13 cellular contexts compared by ENCODE assay signal in the genomic region with DNA sequence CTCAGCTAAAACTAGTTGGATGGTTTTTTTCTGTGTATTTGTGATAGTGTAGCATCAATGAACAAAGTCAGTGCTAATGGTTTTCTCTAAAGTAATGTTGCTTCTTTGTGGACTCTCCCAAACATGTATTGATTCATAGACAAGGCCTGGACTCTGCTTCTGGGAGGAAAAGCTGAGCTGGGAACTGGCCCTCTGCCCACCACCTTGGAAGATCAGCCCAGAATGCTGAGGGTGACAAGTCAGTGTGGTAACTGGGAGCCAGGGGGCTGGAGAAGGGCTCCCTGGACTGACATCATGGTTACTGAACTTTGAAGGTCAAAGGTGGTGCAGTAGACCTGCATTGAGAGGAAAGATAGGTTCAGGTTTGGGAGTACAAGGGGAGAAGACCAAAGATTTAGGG. TPM values are rescaled to one million over a fixed set of nuclear protein-coding genes. Genes with fewer than 3 reads are reported as not detected.
A peak's percentile ranks its signal among the peaks of the same experiment; 100 is the strongest.
DNase-seq lines count a peak whose midpoint lies in the region; ATAC-seq and TF ChIP-seq lines count a peak whose summit lies in the region.
"Had no signal": no experiment of that assay in that cellular context is flagged by ENCODE, and none has a peak within 500 bp of the region (broad histone marks: within the 10 kb centered on the region; RNA-seq: fewer than 3 reads in every experiment).

No MANE protein-coding gene starts in this region.

- no peaks in the 10 kb centered on the region for H3K9me3 Mint-ChIP-seq in activated CD4-positive, alpha-beta T cell treated with anti-CD3 and anti-CD28 coated beads, Interleukin-2, amount 10 ng/mL, durations not matched to agents 7 days and 5 days
- H3K9me3 Mint-ChIP-seq: CD8-positive, alpha-beta T cell; nephron progenitor cell had no signal

- H3K36me3 Mint-ChIP-seq in activated CD4-positive, alpha-beta T cell treated with anti-CD3 and anti-CD28 coated beads, Interleukin-2, amount 10 ng/mL, durations not matched to agents 7 days and 5 days (ENCODE audit: low read depth), result no peaks in the 10 kb centered on the region

- no peaks in the 10 kb centered on the region for H3K27me3 ChIP-seq in osteoblast (ENCODE audit: insufficient read depth, low read length)

- ATAC-seq in GM19023 (IDR thresholded peaks at IDR 0.05; ENCODE audit: unreplicated experiment), result no peak
- ATAC-seq: CD8-positive, alpha-beta T cell had no signal

- H3K79me2 ChIP-seq in osteoblast (ENCODE audit: insufficient read depth, low read length), result peaks cover 77% of the 10 kb centered on the region

- H3K4me1 Mint-ChIP-seq in activated CD4-positive, alpha-beta T cell treated with anti-CD3 and anti-CD28 coated beads, Interleukin-2, amount 10 ng/mL, durations not matched to agents 7 days and 5 days, result peaks cover 55% of the 10 kb centered on the region

- peak; percentile 78 for DNase-seq in AG10803 (ENCODE audit: low read depth)
- DNase-seq in M059J (ENCODE audit: low read depth), result peak; percentile 57
- peak; percentile 52 for DNase-seq in fibroblast of gingiva (ENCODE audit: low read depth)
- DNase-seq in osteoblast (ENCODE audit: insufficient read length, low spot score, missing footprints), result peak; percentile 88
- no peak for DNase-seq in NCI-H2171 (lab: John Stamatoyannopoulos, UW)
- DNase-seq in activated CD4-positive, alpha-beta T cell treated with anti-CD3 and anti-CD28 coated beads, Interleukin-2, amount 10 ng/mL, durations not matched to agents 7 days and 5 days, result no peak
- no peak for DNase-seq in NCI-H146 (lab: John Stamatoyannopoulos, UW)
- DNase-seq: activated CD4-positive, alpha-beta T cell treated with anti-CD3 and anti-CD28 coated beads, Interleukin-2, amount 50 U/mL, for 1 hour; CD8-positive, alpha-beta T cell; glutamatergic neuron; nephron progenitor cell had no signal

- peaks cover 36% of the 10 kb centered on the region for H3K4me1 ChIP-seq in osteoblast (ENCODE audit: insufficient read depth, low read length)

- POLR2A ChIA-PET in activated CD4-positive, alpha-beta T cell treated with anti-CD3 and anti-CD28 coated beads, Interleukin-2, amount 10 ng/mL, durations not matched to agents 7 days and 5 days (lab: Charles Lee), result interaction anchor here (0.6 kb wide), 1 partner anchor 40 kb away, joined by 3 read pairs; no protein-coding TSS in a partner anchor

- peak overlapping the region; percentile 82 for H3K27ac ChIP-seq in osteoblast (ENCODE audit: low read depth, low read length)
- H3K27ac ChIP-seq: HL-60 had no signal

- H3K4me3 Mint-ChIP-seq in activated CD4-positive, alpha-beta T cell treated with anti-CD3 and anti-CD28 coated beads, Interleukin-2, amount 10 ng/mL, durations not matched to agents 7 days and 5 days, result no peak overlapping the region
- H3K4me3 Mint-ChIP-seq: CD8-positive, alpha-beta T cell had no signal

- no peaks in the 10 kb centered on the region for H3K9me3 ChIP-seq in osteoblast (ENCODE audit: low read depth, low read length)

- no peak for TF ChIP-seq CTCF in AG10803 (conservative IDR thresholded peaks at IDR 0.05; ENCODE audit: low read length)
- TF ChIP-seq CTCF in osteoblast (IDR thresholded peaks at IDR 0.05; ENCODE audit: extremely low read depth, low read depth, low read length), result no peak

- H4K20me1 ChIP-seq in osteoblast (ENCODE audit: insufficient read depth, low read length), result peaks cover 8% of the 10 kb centered on the region

- peaks cover 6% of the 10 kb centered on the region for H3K27me3 Mint-ChIP-seq in activated CD4-positive, alpha-beta T cell treated with anti-CD3 and anti-CD28 coated beads, Interleukin-2, amount 10 ng/mL, durations not matched to agents 7 days and 5 days

- no peak overlapping the region for H3K27ac Mint-ChIP-seq in activated CD4-positive, alpha-beta T cell treated with anti-CD3 and anti-CD28 coated beads, Interleukin-2, amount 10 ng/mL, durations not matched to agents 7 days and 5 days
- H3K27ac Mint-ChIP-seq: CD8-positive, alpha-beta T cell; nephron progenitor cell had no signal

- H2AFZ ChIP-seq in osteoblast (ENCODE audit: low read length), result no peak overlapping the region

- peak overlapping the region; percentile 83 for H3K4me3 ChIP-seq in AG10803 (ENCODE audit: low read length)
- peak overlapping the region; percentile 9 for H3K4me3 ChIP-seq in osteoblast (ENCODE audit: insufficient read depth, low read length)

- peak overlapping the region; percentile 97 for H3K4me2 ChIP-seq in osteoblast (ENCODE audit: insufficient read depth, low read length)

- H3K36me3 ChIP-seq in osteoblast (ENCODE audit: insufficient read depth, low read length), result peaks cover 27% of the 10 kb centered on the region

- CTCF ChIA-PET in activated CD4-positive, alpha-beta T cell treated with anti-CD3 and anti-CD28 coated beads, Interleukin-2, amount 10 ng/mL, durations not matched to agents 7 days and 5 days (lab: Charles Lee), result interaction anchor here (0.7 to 2.0 kb wide), 3 partner anchors 9 to 376 kb away, joined by 3 to 6 read pairs (median 4); no protein-coding TSS in a partner anchor

RNA-seq across cellular contexts. Expression of a gene that starts 3.0 kb away (rescaled TPM):
- total RNA-seq in M059J (2014; rRNA removed; shearing (Covaris generic)), result 7.8 and 10.5 TPM in 2 replicates
- 41.5 and 56.5 TPM in 2 replicates for total RNA-seq in osteoblast
- total RNA-seq in activated CD4-positive, alpha-beta T cell treated with anti-CD3 and anti-CD28 coated beads, Interleukin-2, amount 10 ng/mL, durations not matched to agents 7 days and 5 days, result 1 to 10 TPM; 2.0 to 2.4 TPM

RNA-seq across cellular contexts. Expression of a gene that starts 56.5 kb away (rescaled TPM):
- 27.4 and 33.2 TPM in 2 replicates for total RNA-seq in M059J (2014; rRNA removed; shearing (Covaris generic))
- 22.7 and 28.2 TPM in 2 replicates for total RNA-seq in osteoblast
- total RNA-seq in activated CD4-positive, alpha-beta T cell treated with anti-CD3 and anti-CD28 coated beads, Interleukin-2, amount 10 ng/mL, durations not matched to agents 7 days and 5 days, result 10 to 100 TPM; 16.1 to 16.5 TPM

Comparison
In these comparisons a context has a peak if more than half of its experiments do, and no peak if none do; other contexts are left out.
1. DNase-seq: peak in AG10803 (single experiment), M059J (single experiment), fibroblast of gingiva (single experiment) and osteoblast (single experiment); none in NCI-H2171 (single experiment), activated CD4-positive, alpha-beta T cell treated with anti-CD3 and anti-CD28 coated beads, Interleukin-2, amount 10 ng/mL, durations not matched to agents 7 days and 5 days (single experiment) and NCI-H146 (single experiment).